In genomic region chr15:55992769-55993110, GRCh38 we compare ENCODE assay signal across 8 cellular contexts. TPM values are rescaled to one million over a fixed set of nuclear protein-coding genes. Genes with fewer than 3 reads are reported as not detected.
DNase-seq lines count a peak whose midpoint lies in the region; ATAC-seq and TF ChIP-seq lines count a peak whose summit lies in the region.

No MANE protein-coding gene starts in this region.

- H3K27me3 ChIP-seq in AG04450 (ENCODE audit: control insufficient read depth, insufficient read depth, low read length): no peaks in the 10 kb centered on the region
- no peaks in the 10 kb centered on the region for H3K27me3 ChIP-seq in naive thymus-derived CD4-positive, alpha-beta T cell (ENCODE audit: control insufficient read depth in 2 of 2, insufficient read depth in 2 of 2, low read length in 2 of 2)

- peak overlapping the region; percentile 78 for H3K4me3 ChIP-seq in AG04450 (ENCODE audit: low read depth, low read length)
- H3K4me3 ChIP-seq in naive thymus-derived CD4-positive, alpha-beta T cell (ENCODE audit: low read length): peak overlapping the region; percentile 66

- H3K9me3 Mint-ChIP-seq in dendritic cell treated with granulocyte-macrophage colony-stimulating factor and Interleukin-4, amounts not matched to agents 40 ng/mL and 50 ng/mL, for 4 days: no peaks in the 10 kb centered on the region
- H3K9me3 Mint-ChIP-seq in naive thymus-derived CD4-positive, alpha-beta T cell: peaks cover 0 to 3% (median 0%) of the 10 kb centered on the region in 11 donors

- H3K27ac ChIP-seq in AG04450 (ENCODE audit: low read depth, low read length) (peak overlapping the region; percentile 77), KOPT-K1 (ENCODE audit: low read depth, low read length, poor library complexity, severe bottlenecking) (peak overlapping the region; percentile 73)
- H3K27ac ChIP-seq in naive thymus-derived CD4-positive, alpha-beta T cell (ENCODE audit: low read depth, low read length): no peak overlapping the region

- H3K4me3 Mint-ChIP-seq in dendritic cell treated with granulocyte-macrophage colony-stimulating factor and Interleukin-4, amounts not matched to agents 40 ng/mL and 50 ng/mL, for 4 days: peak overlapping the region; percentile 97
- H3K4me3 Mint-ChIP-seq in naive thymus-derived CD4-positive, alpha-beta T cell: peak overlapping the region; percentile 85 to 95 (median 90)

- ATAC-seq in naive thymus-derived CD4-positive, alpha-beta T cell: no peak
- ATAC-seq in GM21381 (IDR thresholded peaks at IDR 0.05; ENCODE audit: unreplicated experiment): no peak

- TF ChIP-seq CTCF in AG04450 (IDR thresholded peaks at IDR 0.05; ENCODE audit: low read depth, low read length): no peak

- intact Hi-C loops in dendritic cell treated with granulocyte-macrophage colony-stimulating factor and Interleukin-4, amounts not matched to agents 40 ng/mL and 50 ng/mL, for 4 days (cut with micrococcal nuclease): no loop called here
- intact Hi-C loops in naive thymus-derived CD4-positive, alpha-beta T cell (cut with micrococcal nuclease): loop anchor here (1.0 to 10.0 kb wide), 8 partner anchors 50 to 1715 kb away; partner anchors contain the start of genes POLR2M (in 1 of the 2) and RSL24D1 (in 1 of the 2)

- H3K36me3 ChIP-seq in KOPT-K1 (ENCODE audit: insufficient read depth, low read length): no peaks in the 10 kb centered on the region
- H3K36me3 ChIP-seq in naive thymus-derived CD4-positive, alpha-beta T cell (ENCODE audit: control insufficient read depth in 2 of 3, insufficient read depth in 3 of 3, low read length in 3 of 3): no peaks in the 10 kb centered on the region

- POLR2A ChIA-PET in AG04450 (lab: Yijun Ruan, JAX): interaction anchor here (0.6 to 1.0 kb wide), 2 partner anchors 75 to 242 kb away, joined by 3 read pairs; no protein-coding TSS in a partner anchor
- POLR2A ChIA-PET in naive thymus-derived CD4-positive, alpha-beta T cell (lab: Charles Lee): no interaction called here

- peaks cover 30% of the 10 kb centered on the region for H3K27me3 Mint-ChIP-seq in dendritic cell treated with granulocyte-macrophage colony-stimulating factor and Interleukin-4, amounts not matched to agents 40 ng/mL and 50 ng/mL, for 4 days
- peaks cover 0 to 47% (median 0%) of the 10 kb centered on the region in 5 donors for H3K27me3 Mint-ChIP-seq in naive thymus-derived CD4-positive, alpha-beta T cell

- H3K36me3 Mint-ChIP-seq in dendritic cell treated with granulocyte-macrophage colony-stimulating factor and Interleukin-4, amounts not matched to agents 40 ng/mL and 50 ng/mL, for 4 days (ENCODE audit: low read depth): peaks cover 10% of the 10 kb centered on the region
- peaks cover 0 to 7% (median 0%) of the 10 kb centered on the region in 5 donors for H3K36me3 Mint-ChIP-seq in naive thymus-derived CD4-positive, alpha-beta T cell

- H3K9me3 ChIP-seq in AG04450 (ENCODE audit: control insufficient read depth, insufficient read depth, low read length): no peaks in the 10 kb centered on the region
- H3K9me3 ChIP-seq in KOPT-K1 (ENCODE audit: insufficient read depth, low read length, poor library complexity, severe bottlenecking): no peaks in the 10 kb centered on the region
- no peaks in the 10 kb centered on the region for H3K9me3 ChIP-seq in naive thymus-derived CD4-positive, alpha-beta T cell (ENCODE audit: control insufficient read depth in 2 of 3, low read length in 3 of 3)

- H3K27ac Mint-ChIP-seq in dendritic cell treated with granulocyte-macrophage colony-stimulating factor and Interleukin-4, amounts not matched to agents 40 ng/mL and 50 ng/mL, for 4 days: peak overlapping the region; percentile 78
- H3K27ac Mint-ChIP-seq in naive thymus-derived CD4-positive, alpha-beta T cell: peak overlapping the region; percentile 7 to 92 (median 63)

- H3K4me1 Mint-ChIP-seq in dendritic cell treated with granulocyte-macrophage colony-stimulating factor and Interleukin-4, amounts not matched to agents 40 ng/mL and 50 ng/mL, for 4 days (ENCODE audit: low read depth): peaks cover 12% of the 10 kb centered on the region
- peaks cover 8 to 26% (median 18%) of the 10 kb centered on the region in 7 donors for H3K4me1 Mint-ChIP-seq in naive thymus-derived CD4-positive, alpha-beta T cell

- no peaks in the 10 kb centered on the region for H3K4me1 ChIP-seq in naive thymus-derived CD4-positive, alpha-beta T cell (ENCODE audit: control insufficient read depth in 2 of 2, insufficient read depth in 2 of 2, low read length in 2 of 2)

- CTCF ChIA-PET in AG04450 (lab: Charles Lee): interaction anchor here (1.0 to 2.7 kb wide), 6 partner anchors 8 to 235 kb away, joined by 3 to 16 read pairs (median 4); no protein-coding TSS in a partner anchor
- CTCF ChIA-PET in naive thymus-derived CD4-positive, alpha-beta T cell (lab: Charles Lee): interaction anchor here (0.8 to 1.6 kb wide), 3 partner anchors 48 to 60 kb away, joined by 3 to 6 read pairs (median 4); no protein-coding TSS in a partner anchor

- DNase-seq in AG04450 (ENCODE audit: low read depth, low spot score) (peak; percentile 13), NCI-H1048 (lab: John Stamatoyannopoulos, UW) (no peak), DMS 273 treated with DMSO at 0.1 percent for 48 hours (lab: John Stamatoyannopoulos, UW) (no peak), kidney tubule cell (ENCODE audit: low spot score) (no peak)
- no peak for DNase-seq in naive thymus-derived CD4-positive, alpha-beta T cell

RNA-seq across cellular contexts. Expression of gene NEDD4, which starts 0.7 kb away (rescaled TPM):
- 41.7 and 57.8 TPM in 2 replicates for polyA plus RNA-seq in AG04450 (2011; rRNA removed)
- 40.0 and 65.7 TPM in 2 replicates for polyA minus RNA-seq in AG04450 (2011; rRNA and poly(A)+ RNA removed)
- total RNA-seq in naive thymus-derived CD4-positive, alpha-beta T cell: 10 to 100 TPM in 1 of 5 experiments, 1 to 10 TPM in 4; 3.3 to 15.1 (median 5.4) TPM
- polyA plus RNA-seq in naive thymus-derived CD4-positive, alpha-beta T cell: 1 to 10 TPM; 1.1 to 3.4 TPM
